ENCODE assay signal across 15 cellular contexts in genomic region chr12:88325828-88326214, GRCh38.
A peak's percentile ranks its signal among the peaks of the same experiment; 100 is the strongest.
DNase-seq lines count a peak whose midpoint lies in the region; ATAC-seq and TF ChIP-seq lines count a peak whose summit lies in the region.
"Had no signal": no experiment of that assay in that cellular context is flagged by ENCODE, and none has a peak within 500 bp of the region (broad histone marks: within the 10 kb centered on the region; RNA-seq: fewer than 3 reads in every experiment).

No MANE protein-coding gene starts in this region.

- H3K9me3 ChIP-seq in SK-N-SH (no peaks in the 10 kb centered on the region), parathyroid adenoma (ENCODE audit: control insufficient read depth, low read length) (no peaks in the 10 kb centered on the region)
- H3K9me3 ChIP-seq: thoracic aorta had no signal

- no peak for TF ChIP-seq EP300 in SK-N-SH (IDR thresholded peaks at IDR 0.05; ENCODE audit: borderline replicate concordance in 1 of 2, low read depth in 1 of 2, low read length in 1 of 2)

- H3K79me2 ChIP-seq in SK-N-SH (ENCODE audit: insufficient read depth) (no peaks in the 10 kb centered on the region), parathyroid adenoma (no peaks in the 10 kb centered on the region)

- H3K9ac ChIP-seq in SK-N-SH (peak overlapping the region; percentile 69; the same call in 1 of the 2 replicates), parathyroid adenoma (no peak overlapping the region)

- peak; percentile 79 for DNase-seq in EH (ENCODE audit: low read depth)
- no peak for DNase-seq in SK-N-SH
- peak; percentile 63 for DNase-seq in fibroblast of the aortic adventitia (ENCODE audit: low read depth)
- DNase-seq in NCI-H1694 (lab: John Stamatoyannopoulos, UW) = no peak
- no peak for DNase-seq in occipital lobe (lab: John Stamatoyannopoulos, UW)
- DNase-seq in NCI-H2196 (lab: John Stamatoyannopoulos, UW; ENCODE audit: unreplicated experiment) = no peak
- DNase-seq: activated naive CD4-positive, alpha-beta T cell treated with Interleukin-2 at 50 U/mL for 16 hours; DMS 273 treated with DMSO at 0.1 percent for 48 hours; MM.1S; NCI-H2227 treated with DMSO at 0.1 percent for 48 hours; stimulated activated CD4-positive, alpha-beta T cell treated with anti-CD3 and anti-CD28 coated beads, Interleukin-15, amount 100 ng/mL, for 24 hours had no signal

- H3K9me2 ChIP-seq in SK-N-SH = no peaks in the 10 kb centered on the region

- H3F3A ChIP-seq in SK-N-SH (replicated peaks; ENCODE audit: insufficient read depth) = peaks cover 22% of the 10 kb centered on the region

- H3K4me3 ChIP-seq in SK-N-SH (ENCODE audit: low read depth in 2 of 2, low read length in 1 of 2) (no peak overlapping the region), fibroblast of the aortic adventitia (ENCODE audit: low read depth, low read length) (no peak overlapping the region), parathyroid adenoma (ENCODE audit: low read depth, low read length) (no peak overlapping the region)
- H3K4me3 ChIP-seq: cardiac muscle cell, thoracic aorta had no signal

- no peaks in the 10 kb centered on the region for H4K20me1 ChIP-seq in SK-N-SH (ENCODE audit: insufficient read depth)

- H3K27me3 ChIP-seq in SK-N-SH (ENCODE audit: insufficient read depth) = no peaks in the 10 kb centered on the region
- H3K27me3 ChIP-seq in parathyroid adenoma (ENCODE audit: control insufficient read depth, insufficient read depth, low read length) = no peaks in the 10 kb centered on the region
- H3K27me3 ChIP-seq: cardiac muscle cell had no signal

- WGBS in SK-N-SH (ENCODE audit: low lambda C conversion rate) = 55% methylated on average over 4 of the region's 4 CpGs

- CTCF ChIA-PET in SK-N-SH (lab: Yijun Ruan, JAX) = interaction anchor here (1.5 kb wide), 1 partner anchor 13 kb away, joined by 3 read pairs; no protein-coding TSS in a partner anchor

- TF ChIP-seq CTCF in SK-N-SH (IDR thresholded peaks at IDR 0.05) (no peak), fibroblast of the aortic adventitia (IDR thresholded peaks at IDR 0.05; ENCODE audit: insufficient read depth, low read length) (no peak), parathyroid adenoma (IDR thresholded peaks at IDR 0.05) (no peak)

- peak overlapping the region; percentile 45; the same call in 1 of the 2 replicates for H3K4me2 ChIP-seq in SK-N-SH
- H3K4me2 ChIP-seq in parathyroid adenoma (ENCODE audit: low read length) = no peak overlapping the region

- POLR2A ChIA-PET in SK-N-SH (lab: Yijun Ruan, JAX) = no interaction called here

- H3K36me3 ChIP-seq in SK-N-SH (replicated peaks in 1 of 2; ENCODE audit: control insufficient read depth in 1 of 2, insufficient read depth in 2 of 2, low read length in 1 of 2) = no peaks in the 10 kb centered on the region
- no peaks in the 10 kb centered on the region for H3K36me3 ChIP-seq in parathyroid adenoma (ENCODE audit: control insufficient read depth, insufficient read depth, low read length)
- H3K36me3 ChIP-seq: cardiac muscle cell, thoracic aorta had no signal

- H2AFZ ChIP-seq in SK-N-SH (ENCODE audit: low read depth) (0 out of 2 replicates have a peak overlapping the region, but pooled peaks have one; percentile 62), parathyroid adenoma (no peak overlapping the region)

- ATAC-seq in HG03039 (IDR thresholded peaks at IDR 0.05; ENCODE audit: unreplicated experiment) = no peak

- TF ChIP-seq RAD21 in SK-N-SH (IDR thresholded peaks at IDR 0.05; ENCODE audit: low read length) = no peak

- H3K27ac ChIP-seq in SK-N-SH (ENCODE audit: low read depth in 2 of 2, low read length in 1 of 2) = peak overlapping the region; percentile 16 to 98; a peak in 3 of 4 replicates
- H3K27ac ChIP-seq in parathyroid adenoma = peak overlapping the region; percentile 34
- H3K27ac ChIP-seq: cardiac muscle cell had no signal

- H3K4me1 ChIP-seq in SK-N-SH (ENCODE audit: control insufficient read depth in 1 of 2, insufficient read depth in 2 of 2, low read depth in 1 of 2, low read length in 1 of 2) (peaks cover 0 to 16% of the 10 kb centered on the region in 2 experiments; a peak in 3 of 4 replicates), parathyroid adenoma (no peaks in the 10 kb centered on the region)

TF ChIP-seq in SK-N-SH, 30 proteins besides CTCF, POLR2A, EP300 and RAD21:
- TF ChIP-seq NRF1 (IDR thresholded peaks at IDR 0.05; ENCODE audit: low read depth, low read length) = no peak
- TF ChIP-seq, protein P1, sequence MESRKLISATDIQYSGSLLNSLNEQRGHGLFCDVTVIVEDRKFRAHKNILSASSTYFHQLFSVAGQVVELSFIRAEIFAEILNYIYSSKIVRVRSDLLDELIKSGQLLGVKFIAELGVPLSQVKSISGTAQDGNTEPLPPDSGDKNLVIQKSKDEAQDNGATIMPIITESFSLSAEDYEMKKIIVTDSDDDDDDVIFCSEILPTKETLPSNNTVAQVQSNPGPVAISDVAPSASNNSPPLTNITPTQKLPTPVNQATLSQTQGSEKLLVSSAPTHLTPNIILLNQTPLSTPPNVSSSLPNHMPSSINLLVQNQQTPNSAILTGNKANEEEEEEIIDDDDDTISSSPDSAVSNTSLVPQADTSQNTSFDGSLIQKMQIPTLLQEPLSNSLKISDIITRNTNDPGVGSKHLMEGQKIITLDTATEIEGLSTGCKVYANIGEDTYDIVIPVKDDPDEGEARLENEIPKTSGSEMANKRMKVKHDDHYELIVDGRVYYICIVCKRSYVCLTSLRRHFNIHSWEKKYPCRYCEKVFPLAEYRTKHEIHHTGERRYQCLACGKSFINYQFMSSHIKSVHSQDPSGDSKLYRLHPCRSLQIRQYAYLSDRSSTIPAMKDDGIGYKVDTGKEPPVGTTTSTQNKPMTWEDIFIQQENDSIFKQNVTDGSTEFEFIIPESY (IDR thresholded peaks at IDR 0.05; ENCODE audit: borderline replicate concordance, low read depth) = no peak
- no peak for TF ChIP-seq POLR2AphosphoS5 (IDR thresholded peaks at IDR 0.05; ENCODE audit: low read depth, low read length)
- TF ChIP-seq GABPA (IDR thresholded peaks at IDR 0.05; ENCODE audit: low read depth) = no peak
- no peak for TF ChIP-seq JUND (IDR thresholded peaks at IDR 0.05)
- TF ChIP-seq, protein P2, sequence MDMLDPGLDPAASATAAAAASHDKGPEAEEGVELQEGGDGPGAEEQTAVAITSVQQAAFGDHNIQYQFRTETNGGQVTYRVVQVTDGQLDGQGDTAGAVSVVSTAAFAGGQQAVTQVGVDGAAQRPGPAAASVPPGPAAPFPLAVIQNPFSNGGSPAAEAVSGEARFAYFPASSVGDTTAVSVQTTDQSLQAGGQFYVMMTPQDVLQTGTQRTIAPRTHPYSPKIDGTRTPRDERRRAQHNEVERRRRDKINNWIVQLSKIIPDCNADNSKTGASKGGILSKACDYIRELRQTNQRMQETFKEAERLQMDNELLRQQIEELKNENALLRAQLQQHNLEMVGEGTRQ (IDR thresholded peaks at IDR 0.05; ENCODE audit: borderline replicate concordance, low read depth, low read length) = no peak
- TF ChIP-seq SIN3A (IDR thresholded peaks at IDR 0.05; ENCODE audit: borderline replicate concordance, low read depth, low read length) = no peak

Comparison
In these comparisons a context has a peak if more than half of its experiments do, and no peak if none do; other contexts are left out.
1. DNase-seq: peak in EH (single experiment) and fibroblast of the aortic adventitia (single experiment); none in SK-N-SH (single experiment), NCI-H1694 (single experiment), occipital lobe (single experiment) and NCI-H2196 (single experiment).